In genomic region chr20:47133809-47134456, GRCh38 we compare ENCODE assay signal across 16 cellular contexts.
DNase-seq lines count a peak whose midpoint lies in the region; ATAC-seq, FAIRE-seq and TF ChIP-seq lines count a peak whose summit lies in the region.
"Had no signal": no experiment of that assay in that cellular context is flagged by ENCODE, and none has a peak within 500 bp of the region (broad histone marks: within the 10 kb centered on the region; RNA-seq: fewer than 3 reads in every experiment).

No MANE protein-coding gene starts in this region.

- H3K4me1 Mint-ChIP-seq in osteocyte (ENCODE audit: unreplicated experiment) = peaks cover 15% of the 10 kb centered on the region

- H3K4me3 Mint-ChIP-seq in osteocyte (ENCODE audit: unreplicated experiment) = no peak overlapping the region

- H3K27ac ChIP-seq in HepG2 (ENCODE audit: extremely low read length, insufficient read depth, low read length) (no peak overlapping the region), right lobe of liver (no peak overlapping the region)
- H3K27ac ChIP-seq: testis had no signal

- intact Hi-C loops in HepG2 (cut with micrococcal nuclease; ENCODE audit: unreplicated experiment) = no loop called here
- intact Hi-C loops in right lobe of liver (cut with DNase I) = no loop called here
- intact Hi-C loops in head of caudate nucleus (cut with DNase I) = no loop called here
- intact Hi-C loops in posterior cingulate gyrus (cut with DNase I) = no loop called here

- no peak overlapping the region for H3K27ac Mint-ChIP-seq in osteocyte (ENCODE audit: unreplicated experiment)

- TF ChIP-seq RAD21 in HepG2 (CRISPR knock-in tag; IDR thresholded peaks at IDR 0.05) = no peak

- H3K36me3 ChIP-seq in HepG2 (replicated peaks in 1 of 2; ENCODE audit: control insufficient read depth in 1 of 2, insufficient read depth in 2 of 2, low read length in 2 of 2) = no peaks in the 10 kb centered on the region
- no peaks in the 10 kb centered on the region for H3K36me3 ChIP-seq in right lobe of liver
- H3K36me3 ChIP-seq in adipocyte (ENCODE audit: control insufficient read depth, insufficient read depth, low read length, severe bottlenecking) = no peaks in the 10 kb centered on the region

- 69% methylated on average over 3 of the region's 3 CpGs for WGBS in HepG2 (ENCODE audit: low lambda C conversion rate)
- 60% methylated on average over 1 of the region's 3 CpGs for WGBS in right lobe of liver (ENCODE audit: insufficient coverage, low coverage, low lambda C conversion rate, missing lambda C conversion rate)

- CTCF ChIA-PET in HepG2 (lab: Yijun Ruan, JAX; ENCODE audit: low intra/inter-chr PET ratio, low total read pairs) = no interaction called here

- POLR2A ChIA-PET in HepG2 (lab: Yijun Ruan, JAX) = no interaction called here

- H3K9me3 Mint-ChIP-seq in osteocyte (ENCODE audit: unreplicated experiment) = no peaks in the 10 kb centered on the region

- H3K9ac ChIP-seq in HepG2 (ENCODE audit: insufficient read depth, low read depth, low read length) = no peak overlapping the region
- H3K9ac ChIP-seq in adipocyte (ENCODE audit: low read length) = peak overlapping the region; percentile 46

- H3K27me3 ChIP-seq in HepG2 (ENCODE audit: control insufficient read depth in 1 of 2, insufficient read depth in 2 of 2, low read length in 2 of 2) = peaks cover 5 to 6% of the 10 kb centered on the region in 2 experiments; a peak in 1 of 5 replicates
- H3K27me3 ChIP-seq in right lobe of liver = no peaks in the 10 kb centered on the region
- no peaks in the 10 kb centered on the region for H3K27me3 ChIP-seq in adipocyte (replicated peaks; ENCODE audit: control insufficient read depth, insufficient read depth, low read length)
- H3K27me3 ChIP-seq: testis had no signal

- no peaks in the 10 kb centered on the region for H4K20me1 ChIP-seq in HepG2 (ENCODE audit: insufficient read depth, low read length)

- in situ Hi-C loops in HepG2 (cut with HindIII; ENCODE audit: extremely low pct_ligation_motif_present, low pct_unique_long_range_greater_than_20kb) = no loop called here

- no peak for TF ChIP-seq EP300 in HepG2 (IDR thresholded peaks at IDR 0.05; ENCODE audit: low read depth in 2 of 2, low read length in 2 of 2)
- no peak for TF ChIP-seq EP300 in HepG2 (CRISPR knock-in tag; IDR thresholded peaks at IDR 0.05; ENCODE audit: borderline replicate concordance)

- H3K4me1 ChIP-seq in HepG2 (ENCODE audit: insufficient read depth, low read length) (no peaks in the 10 kb centered on the region), right lobe of liver (no peaks in the 10 kb centered on the region), adipocyte (ENCODE audit: control insufficient read depth, insufficient read depth, low read length) (peaks cover 23% of the 10 kb centered on the region)
- H3K4me1 ChIP-seq: testis had no signal

- H3K27me3 Mint-ChIP-seq in osteocyte (ENCODE audit: unreplicated experiment) = no peaks in the 10 kb centered on the region

- no peak overlapping the region for H3K4me2 ChIP-seq in HepG2 (ENCODE audit: low read depth, low read length)

- H3K4me3 ChIP-seq in HepG2 (replicated peaks in 1 of 3; ENCODE audit: insufficient read depth in 1 of 3, low read depth in 2 of 3, low read length in 3 of 3) (no peak overlapping the region), right lobe of liver (no peak overlapping the region), adipocyte (ENCODE audit: low read length) (peak overlapping the region; percentile 10)
- H3K4me3 ChIP-seq: testis had no signal

- H3K79me2 ChIP-seq in HepG2 (ENCODE audit: insufficient read depth, low read length) = no peaks in the 10 kb centered on the region

- DNase-seq in HepG2 (ENCODE audit: low spot score) (no peak), right lobe of liver (no peak), adipocyte (ENCODE audit: low read depth) (peak; percentile 75), foreskin melanocyte (peak; percentile 62), osteocyte (ENCODE audit: extremely low spot score, unreplicated experiment) (no peak), head of caudate nucleus (no peak), posterior cingulate gyrus (no peak)
- DNase-seq in activated CD4-positive, alpha-beta T cell treated with anti-CD3 and anti-CD28 coated beads, Interleukin-2, amount 50 U/mL, for 48 hours = no peak
- DNase-seq: activated CD8-positive, alpha-beta memory T cell treated with anti-CD3 and anti-CD28 coated beads, Interleukin-2, amount 50 U/mL, for 48 hours; amniotic stem cell; effector CD4-positive, alpha-beta T cell; GDM1; KG1; NCI-H2081 treated with DMSO at 0.1 percent for 48 hours; OCI-M1; testis had no signal

- no peak for FAIRE-seq in HepG2 (lab: Jason Lieb, UNC)

- no peak for TF ChIP-seq CTCF in HepG2 (CRISPR knock-in tag; IDR thresholded peaks at IDR 0.05)
- TF ChIP-seq CTCF in right lobe of liver (IDR thresholded peaks at IDR 0.05) = no peak
- TF ChIP-seq CTCF in osteocyte (IDR thresholded peaks at IDR 0.05) = no peak

- no peak overlapping the region for H2AFZ ChIP-seq in HepG2 (ENCODE audit: low read length)

- H3K9me3 ChIP-seq in HepG2 (ENCODE audit: low read length) (no peaks in the 10 kb centered on the region), right lobe of liver (no peaks in the 10 kb centered on the region), adipocyte (ENCODE audit: control insufficient read depth, low read length) (no peaks in the 10 kb centered on the region)
- H3K9me3 ChIP-seq: testis had no signal

- TF ChIP-seq POLR2A in HepG2 (IDR thresholded peaks at IDR 0.05; ENCODE audit: insufficient read depth in 1 of 2, low read depth in 2 of 2, low read length in 2 of 2) = no peak
- TF ChIP-seq POLR2A in right lobe of liver (IDR thresholded peaks at IDR 0.05) = no peak

- no TSS peak for BruUV-seq in HepG2 (replicated peaks; lab: Mats Ljungman, UMichigan)

- H3K36me3 Mint-ChIP-seq in osteocyte (ENCODE audit: unreplicated experiment) = no peaks in the 10 kb centered on the region

- ATAC-seq in HepG2 = no peak
- ATAC-seq in right lobe of liver = no peak

TF ChIP-seq in HepG2, 621 proteins besides CTCF, POLR2A, EP300 and RAD21:
- TF ChIP-seq PAF1 (CRISPR knock-in tag; IDR thresholded peaks at IDR 0.05) (no peak), ZNF704 (CRISPR knock-in tag; IDR thresholded peaks at IDR 0.05; ENCODE audit: borderline replicate concordance) (no peak), ZNF276 (CRISPR knock-in tag; IDR thresholded peaks at IDR 0.05; ENCODE audit: low read depth) (no peak), ZNF652 (CRISPR knock-in tag; IDR thresholded peaks at IDR 0.05; ENCODE audit: borderline replicate concordance, low read depth) (0 out of 2 replicates have a peak, but pooled peaks have one; percentile 46), HOXA9 (CRISPR knock-in tag; IDR thresholded peaks at IDR 0.05; ENCODE audit: borderline replicate concordance) (no peak)

Comparison
In these comparisons a context has a peak if more than half of its experiments do, and no peak if none do; other contexts are left out.
1. DNase-seq: peak in adipocyte (single experiment) and foreskin melanocyte (single experiment); none in HepG2 (single experiment), right lobe of liver (0 of 3), osteocyte (single experiment), head of caudate nucleus (0 of 42), activated CD4-positive, alpha-beta T cell treated with anti-CD3 and anti-CD28 coated beads, Interleukin-2, amount 50 U/mL, for 48 hours (0 of 2) and posterior cingulate gyrus (0 of 10).